ENCODE assay signal across 8 cellular contexts in genomic region chr2:171432969-171433762, GRCh38. TPM values are rescaled to one million over a fixed set of nuclear protein-coding genes. Genes with fewer than 3 reads are reported as not detected.
DNase-seq lines count a peak whose midpoint lies in the region; ATAC-seq and TF ChIP-seq lines count a peak whose summit lies in the region.

No MANE protein-coding gene starts in this region.

- in situ Hi-C loops in ACHN (cut with HindIII; ENCODE audit: low pct_ligation_motif_present, low pct_unique_long_range_greater_than_20kb, low sequenced_read_pairs): no loop called here

- H3K4me1 ChIP-seq in urinary bladder (ENCODE audit: insufficient read depth): no peaks in the 10 kb centered on the region

- DNase-seq in ACHN (peak; percentile 54), NCI-H2227 (lab: John Stamatoyannopoulos, UW; ENCODE audit: unreplicated experiment) (peak; percentile 57), epithelial cell of proximal tubule (ENCODE audit: low read depth) (no peak), nephron progenitor cell (peak; percentile 17)
- peak; percentile 50 for DNase-seq in activated CD4-positive, alpha-beta memory T cell treated with anti-CD3 and anti-CD28 coated beads, Interleukin-2, amount 10 ng/mL, durations not matched to agents 7 days and 5 days

- 23% methylated on average over 20 of the region's 20 CpGs for WGBS in urinary bladder

- peak overlapping the region; percentile 81 for H3K4me3 Mint-ChIP-seq in activated CD4-positive, alpha-beta memory T cell treated with anti-CD3 and anti-CD28 coated beads, Interleukin-2, amount 10 ng/mL, durations not matched to agents 7 days and 5 days
- H3K4me3 Mint-ChIP-seq in nephron progenitor cell: peak overlapping the region; percentile 91

- ATAC-seq in GM18511 (IDR thresholded peaks at IDR 0.05; ENCODE audit: unreplicated experiment) (peak; percentile 26), HG02852 (IDR thresholded peaks at IDR 0.05; ENCODE audit: unreplicated experiment) (no peak)

- TF ChIP-seq CTCF in epithelial cell of proximal tubule (conservative IDR thresholded peaks at IDR 0.05; ENCODE audit: low read depth, low read length): no peak
- TF ChIP-seq CTCF in nephron progenitor cell (IDR thresholded peaks at IDR 0.05): no peak

- peak overlapping the region; percentile 96 for H3K27ac Mint-ChIP-seq in activated CD4-positive, alpha-beta memory T cell treated with anti-CD3 and anti-CD28 coated beads, Interleukin-2, amount 10 ng/mL, durations not matched to agents 7 days and 5 days
- H3K27ac Mint-ChIP-seq in nephron progenitor cell: peak overlapping the region; percentile 96

- H3K27me3 Mint-ChIP-seq in activated CD4-positive, alpha-beta memory T cell treated with anti-CD3 and anti-CD28 coated beads, Interleukin-2, amount 10 ng/mL, durations not matched to agents 7 days and 5 days: no peaks in the 10 kb centered on the region
- peaks cover 3% of the 10 kb centered on the region for H3K27me3 Mint-ChIP-seq in nephron progenitor cell (ENCODE audit: low read depth, poor library complexity)

- POLR2A ChIA-PET in activated CD4-positive, alpha-beta memory T cell treated with anti-CD3 and anti-CD28 coated beads, Interleukin-2, amount 10 ng/mL, durations not matched to agents 7 days and 5 days (lab: Charles Lee): interaction anchor here (0.7 to 3.7 kb wide), 11 partner anchors 17 to 1122 kb away, joined by 3 to 32 read pairs (median 4); partner anchors contain the start of genes GORASP2 and TLK1

- no peaks in the 10 kb centered on the region for H3K36me3 ChIP-seq in urinary bladder (ENCODE audit: insufficient read depth)

- H3K36me3 Mint-ChIP-seq in activated CD4-positive, alpha-beta memory T cell treated with anti-CD3 and anti-CD28 coated beads, Interleukin-2, amount 10 ng/mL, durations not matched to agents 7 days and 5 days (ENCODE audit: low read depth): peaks cover 38% of the 10 kb centered on the region
- peaks cover 38% of the 10 kb centered on the region for H3K36me3 Mint-ChIP-seq in nephron progenitor cell (ENCODE audit: low read depth)

- H3K4me1 Mint-ChIP-seq in activated CD4-positive, alpha-beta memory T cell treated with anti-CD3 and anti-CD28 coated beads, Interleukin-2, amount 10 ng/mL, durations not matched to agents 7 days and 5 days: peaks cover 33% of the 10 kb centered on the region
- H3K4me1 Mint-ChIP-seq in nephron progenitor cell: peaks cover 56% of the 10 kb centered on the region

- H3K27ac ChIP-seq in urinary bladder (ENCODE audit: low read depth): no peak overlapping the region

- H3K9me3 Mint-ChIP-seq in activated CD4-positive, alpha-beta memory T cell treated with anti-CD3 and anti-CD28 coated beads, Interleukin-2, amount 10 ng/mL, durations not matched to agents 7 days and 5 days: peaks cover 11% of the 10 kb centered on the region
- H3K9me3 Mint-ChIP-seq in nephron progenitor cell: peaks cover 9% of the 10 kb centered on the region

- CTCF ChIA-PET in activated CD4-positive, alpha-beta memory T cell treated with anti-CD3 and anti-CD28 coated beads, Interleukin-2, amount 10 ng/mL, durations not matched to agents 7 days and 5 days (lab: Charles Lee): interaction anchor here (0.7 to 2.5 kb wide), 10 partner anchors 9 to 504 kb away, joined by 3 to 16 read pairs (median 4); partner anchors contain the start of gene GORASP2

- peak overlapping the region; percentile 84 for H3K4me3 ChIP-seq in epithelial cell of proximal tubule (ENCODE audit: low read depth, low read length)
- H3K4me3 ChIP-seq in urinary bladder (ENCODE audit: low read depth, low read length): peak overlapping the region; percentile 58

RNA-seq across cellular contexts. Expression of gene METTL8, which starts 0.6 kb away (rescaled TPM):
- total RNA-seq in activated CD4-positive, alpha-beta memory T cell treated with anti-CD3 and anti-CD28 coated beads, Interleukin-2, amount 10 ng/mL, durations not matched to agents 7 days and 5 days: 10 to 100 TPM; 13.6 to 20.0 TPM
- total RNA-seq in epithelial cell of proximal tubule: 31.5 and 34.7 TPM in 2 replicates
- total RNA-seq in urinary bladder: 31.2 TPM
- polyA plus RNA-seq in urinary bladder: 13.1 TPM

RNA-seq across cellular contexts. Expression of gene DCAF17, which starts 0.9 kb away (rescaled TPM):
- total RNA-seq in activated CD4-positive, alpha-beta memory T cell treated with anti-CD3 and anti-CD28 coated beads, Interleukin-2, amount 10 ng/mL, durations not matched to agents 7 days and 5 days: 10 to 100 TPM; 12.8 to 14.8 TPM
- total RNA-seq in epithelial cell of proximal tubule (8.0 and 11.5 TPM in 2 replicates), urinary bladder (48.0 TPM)
- polyA plus RNA-seq in urinary bladder: 9.3 TPM
